In genomic region chr6:108902389-108902792, GRCh38 we compare ENCODE assay signal across 10 cellular contexts. TPM values are rescaled to one million over a fixed set of nuclear protein-coding genes. Genes with fewer than 3 reads are reported as not detected.
DNase-seq lines count a peak whose midpoint lies in the region; ATAC-seq and TF ChIP-seq lines count a peak whose summit lies in the region.
"Had no signal": no experiment of that assay in that cellular context is flagged by ENCODE, and none has a peak within 500 bp of the region (broad histone marks: within the 10 kb centered on the region; RNA-seq: fewer than 3 reads in every experiment).

No MANE protein-coding gene starts in this region.

- no peaks in the 10 kb centered on the region for H3K36me3 Mint-ChIP-seq in activated naive CD4-positive, alpha-beta T cell treated with anti-CD3 and anti-CD28 coated beads, Interleukin-2, amount 50 U/mL, for 24 hours
- H3K36me3 Mint-ChIP-seq in endothelial cell (ENCODE audit: low read depth, unreplicated experiment), result no peaks in the 10 kb centered on the region
- peaks cover 9% of the 10 kb centered on the region for H3K36me3 Mint-ChIP-seq in stimulated activated memory B cell treated with anti-CD40 and anti-IgM and Interleukin-4, amounts not matched to agents 10 μg/mL and 1 μg/mL and 100 μg/mL, for 72 hours

- no peaks in the 10 kb centered on the region for H3K27me3 Mint-ChIP-seq in activated naive CD4-positive, alpha-beta T cell treated with anti-CD3 and anti-CD28 coated beads, Interleukin-2, amount 50 U/mL, for 24 hours
- H3K27me3 Mint-ChIP-seq in endothelial cell (ENCODE audit: unreplicated experiment), result peaks cover 1% of the 10 kb centered on the region
- no peaks in the 10 kb centered on the region for H3K27me3 Mint-ChIP-seq in stimulated activated memory B cell treated with anti-CD40 and anti-IgM and Interleukin-4, amounts not matched to agents 10 μg/mL and 1 μg/mL and 100 μg/mL, for 72 hours

- TF ChIP-seq CTCF in endothelial cell (IDR thresholded peaks at IDR 0.05; ENCODE audit: unreplicated experiment) (no peak), hepatocyte (IDR thresholded peaks at IDR 0.05; ENCODE audit: poor library complexity) (no peak)

- no peak overlapping the region for H3K4me2 ChIP-seq in hepatocyte

- peak overlapping the region; percentile 60 for H3K27ac Mint-ChIP-seq in activated naive CD4-positive, alpha-beta T cell treated with anti-CD3 and anti-CD28 coated beads, Interleukin-2, amount 50 U/mL, for 24 hours
- H3K27ac Mint-ChIP-seq in endothelial cell (ENCODE audit: unreplicated experiment), result peak overlapping the region; percentile 57
- H3K27ac Mint-ChIP-seq in stimulated activated memory B cell treated with anti-CD40 and anti-IgM and Interleukin-4, amounts not matched to agents 10 μg/mL and 1 μg/mL and 100 μg/mL, for 72 hours, result peak overlapping the region; percentile 58

- H3K9me3 Mint-ChIP-seq in activated naive CD4-positive, alpha-beta T cell treated with anti-CD3 and anti-CD28 coated beads, Interleukin-2, amount 50 U/mL, for 24 hours, result no peaks in the 10 kb centered on the region
- no peaks in the 10 kb centered on the region for H3K9me3 Mint-ChIP-seq in endothelial cell (ENCODE audit: unreplicated experiment)
- H3K9me3 Mint-ChIP-seq in stimulated activated memory B cell treated with anti-CD40 and anti-IgM and Interleukin-4, amounts not matched to agents 10 μg/mL and 1 μg/mL and 100 μg/mL, for 72 hours, result no peaks in the 10 kb centered on the region

- H3K36me3 ChIP-seq in hepatocyte (replicated peaks; ENCODE audit: insufficient read depth, low read depth), result no peaks in the 10 kb centered on the region

- no peak for DNase-seq in activated naive CD4-positive, alpha-beta T cell treated with Interleukin-2 at 50 U/mL for 16 hours
- DNase-seq in SKM-1 (lab: John Stamatoyannopoulos, UW; ENCODE audit: unreplicated experiment), result peak; percentile 58
- no peak for DNase-seq in endothelial cell (ENCODE audit: low spot score)
- DNase-seq in hepatocyte (ENCODE audit: low spot score), result no peak
- DNase-seq in HuH-7 (ENCODE audit: low spot score), result no peak
- DNase-seq: activated CD4-positive, CD25-positive, alpha-beta regulatory T cell treated with anti-CD3 and anti-CD28 coated beads, Interleukin-2, amount 50 U/mL, for 72 hours; C1 segment of cervical spinal cord had no signal

- ATAC-seq in stimulated activated memory B cell treated with anti-CD40 and anti-IgM and Interleukin-4, amounts not matched to agents 10 μg/mL and 1 μg/mL and 100 μg/mL, for 72 hours, result no peak
- no peak for ATAC-seq in HG02852 (IDR thresholded peaks at IDR 0.05; ENCODE audit: unreplicated experiment)

- H3K79me2 ChIP-seq in hepatocyte, result no peaks in the 10 kb centered on the region

- no peak overlapping the region for H3K27ac ChIP-seq in hepatocyte

- H3K9me2 ChIP-seq in hepatocyte (replicated peaks; ENCODE audit: insufficient read depth), result no peaks in the 10 kb centered on the region

- H3K9me3 ChIP-seq in hepatocyte (ENCODE audit: low read depth), result no peaks in the 10 kb centered on the region

- H3K4me3 Mint-ChIP-seq in activated naive CD4-positive, alpha-beta T cell treated with anti-CD3 and anti-CD28 coated beads, Interleukin-2, amount 50 U/mL, for 24 hours, result no peak overlapping the region
- no peak overlapping the region for H3K4me3 Mint-ChIP-seq in endothelial cell (ENCODE audit: unreplicated experiment)
- H3K4me3 Mint-ChIP-seq in stimulated activated memory B cell treated with anti-CD40 and anti-IgM and Interleukin-4, amounts not matched to agents 10 μg/mL and 1 μg/mL and 100 μg/mL, for 72 hours, result no peak overlapping the region

- peaks cover 26% of the 10 kb centered on the region for H3K4me1 Mint-ChIP-seq in activated naive CD4-positive, alpha-beta T cell treated with anti-CD3 and anti-CD28 coated beads, Interleukin-2, amount 50 U/mL, for 24 hours
- peaks cover 15% of the 10 kb centered on the region for H3K4me1 Mint-ChIP-seq in endothelial cell (ENCODE audit: unreplicated experiment)
- H3K4me1 Mint-ChIP-seq in stimulated activated memory B cell treated with anti-CD40 and anti-IgM and Interleukin-4, amounts not matched to agents 10 μg/mL and 1 μg/mL and 100 μg/mL, for 72 hours, result peaks cover 43% of the 10 kb centered on the region

- H4K20me1 ChIP-seq in hepatocyte (ENCODE audit: insufficient read depth, poor library complexity, severe bottlenecking), result no peaks in the 10 kb centered on the region

- H3K4me1 ChIP-seq in hepatocyte (ENCODE audit: insufficient read depth), result no peaks in the 10 kb centered on the region

- H3K27me3 ChIP-seq in hepatocyte, result no peaks in the 10 kb centered on the region

- no peak overlapping the region for H2AFZ ChIP-seq in hepatocyte

- no peak overlapping the region for H3K4me3 ChIP-seq in hepatocyte

RNA-seq across cellular contexts. Expression of gene ARMC2, which starts 54.2 kb away (rescaled TPM):
- 6.3 TPM for total RNA-seq in endothelial cell (ENCODE audit: unreplicated experiment)
- total RNA-seq in hepatocyte, result 1.8 and 2.8 TPM in 2 replicates
- polyA plus RNA-seq in hepatocyte, result 4.8 and 6.7 TPM in 2 replicates
